Comparison of ENCODE assay signal across 7 cellular contexts in the genomic region with DNA sequence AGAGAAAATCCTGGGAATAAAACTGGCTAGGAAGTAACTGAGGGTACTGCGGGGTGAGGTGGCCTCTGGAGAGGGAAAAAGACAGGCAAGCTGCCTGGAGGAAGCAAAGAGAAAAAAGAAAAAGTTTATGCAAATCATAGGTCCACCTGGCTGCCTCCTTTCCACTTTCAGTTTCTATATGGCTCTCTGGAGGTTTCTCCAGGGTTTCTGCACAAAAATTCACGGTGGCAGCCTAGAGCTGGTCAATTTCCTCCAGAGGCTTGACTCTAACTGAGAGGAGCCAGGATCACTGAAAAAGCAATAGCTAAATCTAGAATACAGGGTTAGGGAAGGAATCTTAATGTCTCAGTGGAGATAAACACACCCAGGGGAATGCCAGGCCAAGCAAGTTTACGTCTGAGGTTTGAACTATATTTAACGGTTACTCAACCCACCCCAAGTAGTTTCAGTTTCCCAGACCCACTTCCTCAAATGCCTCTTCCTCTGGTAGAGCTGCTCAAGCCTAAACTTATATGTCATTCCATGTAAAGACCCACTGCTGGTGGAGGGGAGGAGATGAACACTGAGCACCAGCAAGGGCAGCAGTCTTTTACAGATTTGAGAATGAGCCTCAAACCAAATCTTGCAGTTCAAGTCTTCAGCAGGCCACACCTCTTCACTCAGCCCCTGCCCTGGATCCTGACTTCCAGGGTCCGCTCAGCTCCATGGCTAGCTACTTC. TPM values are rescaled to one million over a fixed set of nuclear protein-coding genes. Genes with fewer than 3 reads are reported as not detected.
A peak's percentile ranks its signal among the peaks of the same experiment; 100 is the strongest.
DNase-seq lines count a peak whose midpoint lies in the region; ATAC-seq and TF ChIP-seq lines count a peak whose summit lies in the region.

No MANE protein-coding gene starts in this region.

- peak overlapping the region; percentile 61 for H3K27ac ChIP-seq in temporal lobe (ENCODE audit: low read depth, low read length)

- TF ChIP-seq CTCF in HFFc6 (IDR thresholded peaks at IDR 0.05) = no peak
- TF ChIP-seq CTCF in glutamatergic neuron (IDR thresholded peaks at IDR 0.05; ENCODE audit: partially characterized antibody, unreplicated experiment) = no peak

- peak; percentile 22 for DNase-seq in HFFc6
- peak; percentile 96 for DNase-seq in MV-4-11 (lab: John Stamatoyannopoulos, UW)
- DNase-seq in kidney glomerular epithelial cell (lab: John Stamatoyannopoulos, UW) = peak; percentile 9
- no peak for DNase-seq in glutamatergic neuron

- peak; percentile 33 for ATAC-seq in GM18520 (IDR thresholded peaks at IDR 0.05; ENCODE audit: unreplicated experiment)

- H3K4me1 Mint-ChIP-seq in HFFc6 (ENCODE audit: low read depth) (peaks cover 68% of the 10 kb centered on the region), glutamatergic neuron (ENCODE audit: low read depth, unreplicated experiment) (peaks cover 5% of the 10 kb centered on the region)
- peaks cover 91% of the 10 kb centered on the region for H3K4me1 Mint-ChIP-seq in activated naive CD4-positive, alpha-beta T cell treated with anti-CD3 and anti-CD28 coated beads, Interleukin-2, amount 50 U/mL, for 24 hours

- peak overlapping the region; percentile 78 for H3K4me3 Mint-ChIP-seq in HFFc6
- peak overlapping the region; percentile 83 for H3K4me3 Mint-ChIP-seq in activated naive CD4-positive, alpha-beta T cell treated with anti-CD3 and anti-CD28 coated beads, Interleukin-2, amount 50 U/mL, for 24 hours
- H3K4me3 Mint-ChIP-seq in glutamatergic neuron (ENCODE audit: unreplicated experiment) = no peak overlapping the region

- H3K36me3 Mint-ChIP-seq in HFFc6 (ENCODE audit: low read depth) (no peaks in the 10 kb centered on the region; the same call in 1 of the 2 replicates), glutamatergic neuron (ENCODE audit: unreplicated experiment) (no peaks in the 10 kb centered on the region)
- peaks cover 2% of the 10 kb centered on the region for H3K36me3 Mint-ChIP-seq in activated naive CD4-positive, alpha-beta T cell treated with anti-CD3 and anti-CD28 coated beads, Interleukin-2, amount 50 U/mL, for 24 hours

- H3K27ac Mint-ChIP-seq in HFFc6 = peak overlapping the region; percentile 83
- peak overlapping the region; percentile 98 for H3K27ac Mint-ChIP-seq in activated naive CD4-positive, alpha-beta T cell treated with anti-CD3 and anti-CD28 coated beads, Interleukin-2, amount 50 U/mL, for 24 hours
- no peak overlapping the region for H3K27ac Mint-ChIP-seq in glutamatergic neuron (ENCODE audit: unreplicated experiment)

- H3K9me3 Mint-ChIP-seq in HFFc6 (no peaks in the 10 kb centered on the region), glutamatergic neuron (ENCODE audit: unreplicated experiment) (peaks cover 2% of the 10 kb centered on the region)
- no peaks in the 10 kb centered on the region for H3K9me3 Mint-ChIP-seq in activated naive CD4-positive, alpha-beta T cell treated with anti-CD3 and anti-CD28 coated beads, Interleukin-2, amount 50 U/mL, for 24 hours

- H3K27me3 Mint-ChIP-seq in HFFc6 (ENCODE audit: insufficient read depth) = no peaks in the 10 kb centered on the region; the same call in 1 of the 2 replicates
- no peaks in the 10 kb centered on the region for H3K27me3 Mint-ChIP-seq in activated naive CD4-positive, alpha-beta T cell treated with anti-CD3 and anti-CD28 coated beads, Interleukin-2, amount 50 U/mL, for 24 hours
- H3K27me3 Mint-ChIP-seq in glutamatergic neuron (ENCODE audit: unreplicated experiment) = peaks cover 2% of the 10 kb centered on the region

RNA-seq across cellular contexts. Expression of a gene that starts 5.7 kb away (rescaled TPM):
- total RNA-seq in HFFc6 (2021; fragmentation: NEBNext Ultra II Directional; extraction: Animal tissue kit (Norgen Biotek cat#: 25700)) = 10 to 100 TPM; 10.0 to 16.5 (median 12.7) TPM
- 14.0 TPM for total RNA-seq in temporal lobe
- 0.78 TPM for total RNA-seq in glutamatergic neuron (ENCODE audit: unreplicated experiment)

RNA-seq across cellular contexts. Expression of a gene that starts 19.7 kb away (rescaled TPM):
- 10 to 100 TPM; 11.0 to 14.9 (median 13.5) TPM for total RNA-seq in HFFc6 (2021; fragmentation: NEBNext Ultra II Directional; extraction: Animal tissue kit (Norgen Biotek cat#: 25700))
- total RNA-seq in temporal lobe (208 TPM), glutamatergic neuron (ENCODE audit: unreplicated experiment) (75.0 TPM)

RNA-seq across cellular contexts. Expression of a gene that starts 50.4 kb away (rescaled TPM):
- not detected for total RNA-seq in HFFc6 (2021; fragmentation: NEBNext Ultra II Directional; extraction: Animal tissue kit (Norgen Biotek cat#: 25700))
- total RNA-seq in temporal lobe (54.8 TPM), glutamatergic neuron (ENCODE audit: unreplicated experiment) (219 TPM)

Comparison
In these comparisons a context has a peak if more than half of its experiments do, and no peak if none do; other contexts are left out.
1. RNA of a gene that starts 50.4 kb away (total RNA-seq): 219 TPM in glutamatergic neuron (single experiment) and 54.8 TPM in temporal lobe (single experiment); not detected in HFFc6; every median in the first group is over 10 times any median in the second.